ENCODE assay signal across 28 cellular contexts in genomic region chr3:62046326-62046725, GRCh38.
DNase-seq lines count a peak whose midpoint lies in the region; ATAC-seq, FAIRE-seq and TF ChIP-seq lines count a peak whose summit lies in the region.
"Had no signal": no experiment of that assay in that cellular context is flagged by ENCODE, and none has a peak within 500 bp of the region (broad histone marks: within the 10 kb centered on the region; RNA-seq: fewer than 3 reads in every experiment).

No MANE protein-coding gene starts in this region.

- H3K4me1 Mint-ChIP-seq in WTC11: peaks cover 83% of the 10 kb centered on the region
- H3K4me1 Mint-ChIP-seq: activated naive CD8-positive, alpha-beta T cell treated with anti-CD3 and anti-CD28 coated beads, Interleukin-2, amount 10 ng/mL, durations not matched to agents 7 days and 5 days; stimulated activated memory B cell treated with anti-CD40 and anti-IgM and Interleukin-4, amounts not matched to agents 10 μg/mL and 1 μg/mL and 100 μg/mL, for 72 hours; T-helper 17 cell had no signal

- no peak for TF ChIP-seq POLR2A in GM18505 (IDR thresholded peaks at IDR 0.05; ENCODE audit: borderline replicate concordance, extremely low read depth, insufficient read depth, insufficient read length)
- TF ChIP-seq POLR2A in HepG2 (IDR thresholded peaks at IDR 0.05; ENCODE audit: insufficient read depth in 1 of 2, low read depth in 2 of 2, low read length in 2 of 2): no peak

- TF ChIP-seq CTCF in WTC11 (IDR thresholded peaks at IDR 0.05) (no peak), HepG2 (CRISPR knock-in tag; IDR thresholded peaks at IDR 0.05) (no peak)

- no peak overlapping the region for H3K4me3 ChIP-seq in HepG2 (replicated peaks in 1 of 3; ENCODE audit: insufficient read depth in 1 of 3, low read depth in 2 of 3, low read length in 3 of 3)
- H3K4me3 ChIP-seq: cardiac muscle cell, GM12878, lower lobe of right lung, psoas muscle, uterus had no signal

- no peak overlapping the region for H2AFZ ChIP-seq in HepG2 (ENCODE audit: low read length)

- POLR2A ChIA-PET in WTC11 (lab: Charles Lee) (no interaction called here), HepG2 (lab: Yijun Ruan, JAX) (no interaction called here)

- no peaks in the 10 kb centered on the region; the same call in 1 of the 2 replicates for H4K20me1 ChIP-seq in HepG2 (ENCODE audit: insufficient read depth, low read length)

- no peaks in the 10 kb centered on the region for H3K9me3 Mint-ChIP-seq in WTC11
- H3K9me3 Mint-ChIP-seq: activated naive CD8-positive, alpha-beta T cell treated with anti-CD3 and anti-CD28 coated beads, Interleukin-2, amount 10 ng/mL, durations not matched to agents 7 days and 5 days; CD8-positive, alpha-beta T cell; stimulated activated memory B cell treated with anti-CD40 and anti-IgM and Interleukin-4, amounts not matched to agents 10 μg/mL and 1 μg/mL and 100 μg/mL, for 72 hours had no signal

- ATAC-seq in WTC11 (no peak), GM18505 (IDR thresholded peaks at IDR 0.05; ENCODE audit: unreplicated experiment) (no peak), HepG2 (no peak), GM18517 (IDR thresholded peaks at IDR 0.05; ENCODE audit: unreplicated experiment) (no peak)
- ATAC-seq: CD8-positive, alpha-beta T cell; GM12878; lower lobe of right lung; stimulated activated memory B cell treated with anti-CD40 and anti-IgM and Interleukin-4, amounts not matched to agents 10 μg/mL and 1 μg/mL and 100 μg/mL, for 72 hours; T-helper 17 cell had no signal

- no peaks in the 10 kb centered on the region for H3K36me3 ChIP-seq in HepG2 (replicated peaks in 1 of 2; ENCODE audit: control insufficient read depth in 1 of 2, insufficient read depth in 2 of 2, low read length in 2 of 2)
- H3K36me3 ChIP-seq: cardiac muscle cell, lower lobe of right lung, uterus had no signal

- H3K27ac Mint-ChIP-seq in WTC11: 0 out of 2 replicates have a peak overlapping the region, but pooled peaks have one; percentile 7
- H3K27ac Mint-ChIP-seq: activated naive CD8-positive, alpha-beta T cell treated with anti-CD3 and anti-CD28 coated beads, Interleukin-2, amount 10 ng/mL, durations not matched to agents 7 days and 5 days; CD8-positive, alpha-beta T cell; stimulated activated memory B cell treated with anti-CD40 and anti-IgM and Interleukin-4, amounts not matched to agents 10 μg/mL and 1 μg/mL and 100 μg/mL, for 72 hours; T-helper 17 cell had no signal

- DNase-seq in HCEC 1CT (peak; percentile 33), WTC11 (ENCODE audit: low spot score) (no peak), fibroblast of peridontal ligament (ENCODE audit: extremely low read depth) (peak; percentile 55), stromal cell of bone marrow (ENCODE audit: low read depth) (peak; percentile 18), HepG2 (ENCODE audit: low spot score) (no peak)
- DNase-seq: activated CD8-positive, alpha-beta memory T cell treated with anti-CD3 and anti-CD28 coated beads, Interleukin-2, amount 50 U/mL, for 48 hours; activated naive CD8-positive, alpha-beta T cell treated with anti-CD3 and anti-CD28 coated beads, Interleukin-2, amount 10 ng/mL, durations not matched to agents 7 days and 5 days; AML-193; CD8-positive, alpha-beta T cell; dermis blood vessel endothelial cell; DMS153; islet precursor cell; lower lobe of right lung; NCI-H1105 treated with DMSO at 0.1 percent for 48 hours; NCI-H2107; NCI-H524; psoas muscle; small intestine; T-helper 17 cell; uterus had no signal

- no peak overlapping the region for H3K9ac ChIP-seq in HepG2 (ENCODE audit: insufficient read depth, low read depth, low read length)

- no peak for TF ChIP-seq RAD21 in HepG2 (CRISPR knock-in tag; IDR thresholded peaks at IDR 0.05)

- in situ Hi-C loops in HepG2 (cut with HindIII; ENCODE audit: extremely low pct_ligation_motif_present, low pct_unique_long_range_greater_than_20kb): no loop called here

- H3K27me3 Mint-ChIP-seq in WTC11 (ENCODE audit: low read depth): no peaks in the 10 kb centered on the region
- H3K27me3 Mint-ChIP-seq: stimulated activated memory B cell treated with anti-CD40 and anti-IgM and Interleukin-4, amounts not matched to agents 10 μg/mL and 1 μg/mL and 100 μg/mL, for 72 hours had no signal

- no peaks in the 10 kb centered on the region for H3K79me2 ChIP-seq in HepG2 (ENCODE audit: insufficient read depth, low read length)

- BruUV-seq in HepG2 (replicated peaks; lab: Mats Ljungman, UMichigan): no TSS peak

- intact Hi-C loops in HepG2 (cut with micrococcal nuclease; ENCODE audit: unreplicated experiment): no loop called here

- no peaks in the 10 kb centered on the region for H3K9me3 ChIP-seq in HepG2 (ENCODE audit: low read length)
- H3K9me3 ChIP-seq: lower lobe of right lung, psoas muscle, uterus had no signal

- no peak for FAIRE-seq in HepG2 (lab: Jason Lieb, UNC)
- FAIRE-seq: frontal cortex, GM12878, RCC 7860, small intestine had no signal

- no peak overlapping the region for H3K4me3 Mint-ChIP-seq in WTC11
- H3K4me3 Mint-ChIP-seq: activated naive CD8-positive, alpha-beta T cell treated with anti-CD3 and anti-CD28 coated beads, Interleukin-2, amount 10 ng/mL, durations not matched to agents 7 days and 5 days; CD8-positive, alpha-beta T cell; stimulated activated memory B cell treated with anti-CD40 and anti-IgM and Interleukin-4, amounts not matched to agents 10 μg/mL and 1 μg/mL and 100 μg/mL, for 72 hours; T-helper 17 cell had no signal

- H3K36me3 Mint-ChIP-seq in WTC11: no peaks in the 10 kb centered on the region
- H3K36me3 Mint-ChIP-seq: activated naive CD8-positive, alpha-beta T cell treated with anti-CD3 and anti-CD28 coated beads, Interleukin-2, amount 10 ng/mL, durations not matched to agents 7 days and 5 days; CD8-positive, alpha-beta T cell; stimulated activated memory B cell treated with anti-CD40 and anti-IgM and Interleukin-4, amounts not matched to agents 10 μg/mL and 1 μg/mL and 100 μg/mL, for 72 hours had no signal

- H3K4me1 ChIP-seq in HepG2 (ENCODE audit: insufficient read depth, low read length): no peaks in the 10 kb centered on the region
- H3K4me1 ChIP-seq: lower lobe of right lung, uterus had no signal

- TF ChIP-seq EP300 in HepG2 (IDR thresholded peaks at IDR 0.05; ENCODE audit: low read depth in 2 of 2, low read length in 2 of 2) (no peak), HepG2 (CRISPR knock-in tag; IDR thresholded peaks at IDR 0.05; ENCODE audit: borderline replicate concordance) (no peak)

- CTCF ChIA-PET in WTC11 (lab: Charles Lee): no interaction called here
- CTCF ChIA-PET in HepG2 (lab: Yijun Ruan, JAX; ENCODE audit: low intra/inter-chr PET ratio, low total read pairs): no interaction called here

- no peaks in the 10 kb centered on the region for H3K27me3 ChIP-seq in HepG2 (ENCODE audit: control insufficient read depth in 1 of 2, insufficient read depth in 2 of 2, low read length in 2 of 2)
- H3K27me3 ChIP-seq: cardiac muscle cell, uterus had no signal

- no peak overlapping the region for H3K4me2 ChIP-seq in HepG2 (ENCODE audit: low read depth, low read length)

- no peak overlapping the region for H3K27ac ChIP-seq in HepG2 (ENCODE audit: extremely low read length, insufficient read depth, low read length)
- H3K27ac ChIP-seq: cardiac muscle cell, lower lobe of right lung, psoas muscle, uterus, VCaP had no signal

TF ChIP-seq in WTC11, 78 proteins besides CTCF, POLR2A, EP300 and RAD21 (continues in another document):
- no peak for TF ChIP-seq NR3C1 (CRISPR knock-in tag; conservative IDR thresholded peaks at IDR 0.05; ENCODE audit: low read depth)

TF ChIP-seq in HepG2, 621 proteins besides CTCF, POLR2A, EP300 and RAD21:
- TF ChIP-seq ZNF136 (CRISPR knock-in tag; IDR thresholded peaks at IDR 0.05; ENCODE audit: low read depth) (no peak), PTBP1 (IDR thresholded peaks at IDR 0.05; ENCODE audit: low read depth, low read length, poor library complexity, severe bottlenecking) (no peak), ZNF709 (CRISPR knock-in tag; IDR thresholded peaks at IDR 0.05) (no peak), ZNF883 (CRISPR knock-in tag; IDR thresholded peaks at IDR 0.05; ENCODE audit: not compliant biosample characterization) (no peak), CBX5 (CRISPR knock-in tag; IDR thresholded peaks at IDR 0.05; ENCODE audit: borderline replicate concordance) (no peak), KLF6 (CRISPR knock-in tag; IDR thresholded peaks at IDR 0.05) (no peak), ZNF430 (CRISPR knock-in tag; IDR thresholded peaks at IDR 0.05) (no peak), ZNF569 (CRISPR knock-in tag; IDR thresholded peaks at IDR 0.05; ENCODE audit: borderline replicate concordance) (no peak), JUN (CRISPR knock-in tag; IDR thresholded peaks at IDR 0.05) (no peak), POGZ (CRISPR knock-in tag; IDR thresholded peaks at IDR 0.05) (no peak), ZSCAN30 (CRISPR knock-in tag; IDR thresholded peaks at IDR 0.05) (no peak), PLRG1 (conservative IDR thresholded peaks at IDR 0.05) (no peak), ISX (CRISPR knock-in tag; conservative IDR thresholded peaks at IDR 0.05) (no peak)
- TF ChIP-seq, protein P1, sequence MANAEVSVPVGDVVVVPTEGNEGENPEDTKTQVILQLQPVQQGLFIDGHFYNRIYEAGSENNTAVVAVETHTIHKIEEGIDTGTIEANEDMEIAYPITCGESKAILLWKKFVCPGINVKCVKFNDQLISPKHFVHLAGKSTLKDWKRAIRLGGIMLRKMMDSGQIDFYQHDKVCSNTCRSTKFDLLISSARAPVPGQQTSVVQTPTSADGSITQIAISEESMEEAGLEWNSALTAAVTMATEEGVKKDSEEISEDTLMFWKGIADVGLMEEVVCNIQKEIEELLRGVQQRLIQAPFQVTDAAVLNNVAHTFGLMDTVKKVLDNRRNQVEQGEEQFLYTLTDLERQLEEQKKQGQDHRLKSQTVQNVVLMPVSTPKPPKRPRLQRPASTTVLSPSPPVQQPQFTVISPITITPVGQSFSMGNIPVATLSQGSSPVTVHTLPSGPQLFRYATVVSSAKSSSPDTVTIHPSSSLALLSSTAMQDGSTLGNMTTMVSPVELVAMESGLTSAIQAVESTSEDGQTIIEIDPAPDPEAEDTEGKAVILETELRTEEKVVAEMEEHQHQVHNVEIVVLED (CRISPR knock-in tag; IDR thresholded peaks at IDR 0.05; ENCODE audit: borderline replicate concordance): no peak

Comparison
In these comparisons a context has a peak if more than half of its experiments do, and no peak if none do; other contexts are left out.
1. DNase-seq: peak in HCEC 1CT (single experiment), fibroblast of peridontal ligament (single experiment) and stromal cell of bone marrow (single experiment); none in WTC11 (single experiment) and HepG2 (single experiment).